In the genomic region with DNA sequence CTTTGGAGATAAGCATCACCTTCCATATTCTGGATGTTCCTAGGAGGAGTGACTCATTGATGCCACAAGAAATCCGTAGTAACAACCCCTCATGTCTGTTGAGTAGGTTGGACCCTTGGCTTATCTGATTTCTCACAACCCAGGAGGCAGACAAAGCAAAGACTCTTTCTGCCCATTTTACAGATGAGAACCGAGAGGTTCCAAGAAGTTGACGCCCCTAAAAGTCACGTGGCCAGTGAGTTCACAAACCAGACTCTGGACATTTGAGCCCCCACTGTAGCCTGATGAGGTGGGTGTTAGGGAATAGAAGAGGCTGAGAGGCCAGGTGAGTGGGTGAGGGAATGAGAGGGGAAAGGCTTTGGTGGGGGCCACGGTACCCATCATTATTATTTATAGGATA, we compare ENCODE assay signal across 1 cellular context.
TF ChIP-seq lines count a peak whose summit lies in the region.

No MANE protein-coding gene starts in this region.

TF ChIP-seq in H1, 55 proteins besides CTCF, POLR2A, EP300 and RAD21 (continued from another document):
- TF ChIP-seq PHF8 (conservative IDR thresholded peaks at IDR 0.05; ENCODE audit: low read depth, low read length) (no peak), TAF1 (IDR thresholded peaks at IDR 0.05; ENCODE audit: low read depth, low read length) (no peak), CBX5 (IDR thresholded peaks at IDR 0.05; ENCODE audit: low read depth, low read length) (no peak)
